8 cellular contexts compared by ENCODE assay signal in the genomic region with DNA sequence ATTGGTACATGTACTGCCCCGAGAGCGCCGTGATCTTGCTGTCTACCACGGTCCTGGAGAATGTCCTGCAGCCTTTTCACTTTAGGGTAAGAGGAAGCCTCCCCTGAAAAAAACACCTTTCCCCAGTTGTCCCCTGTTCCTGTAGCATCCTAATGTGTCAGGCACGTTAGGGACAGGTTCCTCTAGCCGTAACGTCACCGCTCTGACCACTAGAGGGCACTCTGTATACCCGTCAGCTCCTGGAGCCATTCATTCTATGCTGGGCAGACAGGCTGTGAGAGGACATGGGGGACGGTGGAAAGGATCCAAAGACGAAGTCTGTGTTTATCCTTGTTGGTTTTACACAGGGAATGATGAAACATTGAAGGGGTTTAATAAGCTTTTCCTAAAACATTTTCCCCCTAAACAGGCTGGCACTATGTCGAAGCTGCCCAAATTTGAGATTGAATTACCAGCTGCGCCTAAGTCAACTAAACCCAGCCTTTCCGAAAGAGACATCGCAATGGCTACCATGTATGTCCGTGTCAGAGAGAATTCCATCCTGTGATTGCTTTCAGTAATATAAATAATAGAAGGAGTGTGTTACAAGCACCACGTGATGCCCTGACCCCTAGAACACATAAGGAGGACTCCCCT. TPM values are rescaled to one million over a fixed set of nuclear protein-coding genes. Genes with fewer than 3 reads are reported as not detected.
DNase-seq lines count a peak whose midpoint lies in the region; ATAC-seq and TF ChIP-seq lines count a peak whose summit lies in the region.

No MANE protein-coding gene starts in this region.

- 46 to 51% methylated on average over 17 of the region's 17 CpGs for WGBS in thyroid gland, 2 donors

- H3K9me3 ChIP-seq in RWPE2 (ENCODE audit: severe bottlenecking) (no peaks in the 10 kb centered on the region), thyroid gland (no peaks in the 10 kb centered on the region)

- peak; percentile 99 for TF ChIP-seq CTCF in LNCaP clone FGC (IDR thresholded peaks at IDR 0.05; ENCODE audit: control insufficient read depth, extremely low read depth, insufficient read depth)
- peak; percentile 95 for TF ChIP-seq CTCF in RWPE2 (IDR thresholded peaks at IDR 0.05; ENCODE audit: poor library complexity, severe bottlenecking)
- peak; percentile 96 for TF ChIP-seq CTCF in foreskin fibroblast (IDR thresholded peaks at IDR 0.05; ENCODE audit: low read depth, low read length)
- peak in 1 of 3 donors; percentile 53 for TF ChIP-seq CTCF in omental fat pad (IDR thresholded peaks at IDR 0.05)
- peak; percentile 62 to 84 (median 68) for TF ChIP-seq CTCF in thyroid gland (IDR thresholded peaks at IDR 0.05)

- peak overlapping the region; percentile 26 for H3K27ac ChIP-seq in RWPE2 (ENCODE audit: poor library complexity, severe bottlenecking)
- no peak overlapping the region for H3K27ac ChIP-seq in thyroid gland

- ATAC-seq in GM21723 (IDR thresholded peaks at IDR 0.05; ENCODE audit: unreplicated experiment), result peak; percentile 93
- peak; percentile 96 for ATAC-seq in RWPE2 (ENCODE audit: low read depth)
- peak; percentile 90 for ATAC-seq in omental fat pad (ENCODE audit: low FRiP score)

- H3K27me3 ChIP-seq in RWPE2 (ENCODE audit: insufficient read depth, poor library complexity, severe bottlenecking) (no peaks in the 10 kb centered on the region), thyroid gland (no peaks in the 10 kb centered on the region)

- DNase-seq in DMS53 treated with DMSO at 0.1 percent for 48 hours (lab: John Stamatoyannopoulos, UW; ENCODE audit: unreplicated experiment) (peak; percentile 63), LNCaP clone FGC (ENCODE audit: low read depth) (no peak), RWPE2 (ENCODE audit: low spot score) (no peak), foreskin fibroblast (peak; percentile 66 to 88), omental fat pad (ENCODE audit: low spot score) (peak; percentile 38), thyroid gland (peak; percentile 68 to 74)
- DNase-seq in activated T-helper 9 cell treated with anti-CD3 and anti-CD28 coated beads, Interleukin-2, amount 50 U/mL, for 16 hours (ENCODE audit: low read depth), result peak; percentile 49

- H3K36me3 ChIP-seq in RWPE2 (ENCODE audit: low read depth), result peaks cover 59% of the 10 kb centered on the region
- peaks cover 23 to 32% of the 10 kb centered on the region in 2 donors for H3K36me3 ChIP-seq in thyroid gland

- H3K4me1 ChIP-seq in RWPE2 (ENCODE audit: insufficient read depth, poor library complexity, severe bottlenecking) (peaks cover 11% of the 10 kb centered on the region), thyroid gland (peaks cover 0 to 11% of the 10 kb centered on the region in 2 donors)

- H3K4me3 ChIP-seq in LNCaP clone FGC (ENCODE audit: low read depth, low read length) (no peak overlapping the region), RWPE2 (ENCODE audit: severe bottlenecking) (no peak overlapping the region), foreskin fibroblast (ENCODE audit: low read depth in 1 of 2, low read length in 2 of 2) (no peak overlapping the region), thyroid gland (replicated peaks in 1 of 3) (no peak overlapping the region)

- intact Hi-C loops in thyroid gland (cut with DNase I), result loop anchor here (5.0 kb wide), 1 partner anchor 71 kb away; the partner anchor contains the start of gene NPC1

- no peak for TF ChIP-seq POLR2A in thyroid gland (IDR thresholded peaks at IDR 0.05)

RNA-seq across cellular contexts. Expression of gene RMC1, which starts 12.7 kb away (rescaled TPM):
- 10 to 100 TPM; 19.7 to 30.6 (median 23.8) TPM for total RNA-seq in omental fat pad
- 10 to 100 TPM; 18.1 to 25.1 (median 21.7) TPM for total RNA-seq in thyroid gland

Comparison
In these comparisons a context has a peak if more than half of its experiments do, and no peak if none do; other contexts are left out.
1. DNase-seq: peak in DMS53 treated with DMSO at 0.1 percent for 48 hours (single experiment), activated T-helper 9 cell treated with anti-CD3 and anti-CD28 coated beads, Interleukin-2, amount 50 U/mL, for 16 hours (single experiment), foreskin fibroblast (2 of 2), omental fat pad (single experiment) and thyroid gland (2 of 2); none in LNCaP clone FGC (single experiment) and RWPE2 (single experiment).
2. Peak in every context shown above with its lines, with median percentiles within 50 percentile points of each other: ATAC-seq.